In the genomic region with DNA sequence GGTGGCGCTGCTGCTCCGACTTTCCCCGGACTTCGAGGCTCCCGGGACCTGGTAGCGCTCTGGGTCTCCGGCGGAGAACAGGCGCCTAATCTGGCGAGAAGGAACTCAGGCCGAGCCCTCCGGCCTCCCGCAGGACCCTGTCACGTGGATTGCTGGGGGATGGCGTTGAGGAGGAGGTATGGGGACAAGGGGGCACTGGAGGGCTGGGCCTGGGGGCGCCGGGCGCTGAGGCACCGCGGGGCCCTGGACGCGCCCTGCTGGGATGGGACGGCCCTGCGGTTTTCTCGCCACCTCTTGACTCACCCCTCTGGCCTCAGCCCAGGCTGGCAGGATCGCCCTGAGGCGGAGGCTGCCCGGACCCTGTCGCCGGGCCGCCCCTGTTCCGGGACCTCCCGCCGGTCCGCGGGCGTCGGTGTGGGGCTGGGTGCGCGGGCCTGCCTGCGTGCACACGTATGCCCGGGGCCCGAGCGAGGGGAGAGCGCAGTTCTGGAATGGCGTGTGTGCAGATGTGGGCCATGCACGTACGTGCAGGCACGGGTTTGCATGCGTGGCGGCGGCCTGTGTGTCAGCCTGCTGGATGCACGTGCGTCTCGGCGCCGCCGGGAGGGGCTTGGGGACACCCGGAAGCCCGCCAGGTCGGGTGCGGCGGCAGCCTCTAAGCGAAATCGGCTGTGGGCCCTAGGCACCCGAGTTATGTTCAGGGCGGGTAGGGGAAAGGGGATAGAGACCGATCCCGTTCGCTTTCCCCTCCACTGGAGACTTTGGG, we compare ENCODE assay signal across 8 cellular contexts. TPM values are rescaled to one million over a fixed set of nuclear protein-coding genes. Genes with fewer than 3 reads are reported as not detected.
DNase-seq lines count a peak whose midpoint lies in the region; ATAC-seq and TF ChIP-seq lines count a peak whose summit lies in the region.

No MANE protein-coding gene starts in this region.

- H3K36me3 Mint-ChIP-seq in effector memory CD8-positive, alpha-beta T cell (ENCODE audit: insufficient read depth) = peaks cover 8% of the 10 kb centered on the region
- H3K36me3 Mint-ChIP-seq in mesothelial cell of epicardium = no peaks in the 10 kb centered on the region

- no peaks in the 10 kb centered on the region for H3K9me3 Mint-ChIP-seq in effector memory CD8-positive, alpha-beta T cell
- no peaks in the 10 kb centered on the region for H3K9me3 Mint-ChIP-seq in mesothelial cell of epicardium

- ATAC-seq in HG02642 (IDR thresholded peaks at IDR 0.05; ENCODE audit: poor library complexity, unreplicated experiment) = peak; percentile 37
- ATAC-seq in effector memory CD8-positive, alpha-beta T cell (replicated peaks) = peak; percentile 72

- DNase-seq in NCI-H1436 (lab: John Stamatoyannopoulos, UW) (peak; percentile 52), NCI-H1436 treated with DMSO at 0.1 percent for 48 hours (lab: John Stamatoyannopoulos, UW) (no peak), NCI-H510A treated with DMSO at 0.1 percent for 48 hours (lab: John Stamatoyannopoulos, UW) (peak; percentile 18), mesothelial cell of epicardium (ENCODE audit: low spot score in 2 of 2, unreplicated experiment in 2 of 2) (peak; percentile 51 to 70)
- DNase-seq in activated CD8-positive, alpha-beta memory T cell treated with anti-CD3 and anti-CD28 coated beads for 24 hours = peak; percentile 90
- peak; percentile 81 to 85 (median 84) for DNase-seq in effector memory CD8-positive, alpha-beta T cell
- peak; percentile 66 to 78 for DNase-seq in stimulated activated CD8-positive, alpha-beta memory T cell treated with anti-CD3 and anti-CD28 coated beads, Interleukin-4, amount 100 ng/mL, for 1 hour (ENCODE audit: low read depth in 2 of 2, low spot score in 1 of 2)

- peak; percentile 25 for TF ChIP-seq CTCF in mesothelial cell of epicardium (IDR thresholded peaks at IDR 0.05; ENCODE audit: unreplicated experiment)

- peak overlapping the region; percentile 88 to 90 for H3K27ac Mint-ChIP-seq in effector memory CD8-positive, alpha-beta T cell
- peak overlapping the region; percentile 87 for H3K27ac Mint-ChIP-seq in mesothelial cell of epicardium

- H3K27me3 Mint-ChIP-seq in effector memory CD8-positive, alpha-beta T cell = no peaks in the 10 kb centered on the region
- H3K27me3 Mint-ChIP-seq in mesothelial cell of epicardium (ENCODE audit: low read depth) = no peaks in the 10 kb centered on the region

- peaks cover 28 to 37% of the 10 kb centered on the region in 2 donors for H3K4me1 Mint-ChIP-seq in effector memory CD8-positive, alpha-beta T cell (ENCODE audit: low read depth in 2 of 2)
- peaks cover 49% of the 10 kb centered on the region for H3K4me1 Mint-ChIP-seq in mesothelial cell of epicardium

- H3K4me3 Mint-ChIP-seq in effector memory CD8-positive, alpha-beta T cell = peak overlapping the region; percentile 85 to 92
- peak overlapping the region; percentile 87 for H3K4me3 Mint-ChIP-seq in mesothelial cell of epicardium

RNA-seq across cellular contexts. Expression of a gene that starts 0.8 kb away (rescaled TPM):
- total RNA-seq in mesothelial cell of epicardium = 62.0 to 66.6 TPM (median 62.2 TPM) in 3 replicates

RNA-seq across cellular contexts. Expression of a gene that starts 55.7 kb away (rescaled TPM):
- 0.20 TPM in 1 of 3 replicates, not detected in the others for total RNA-seq in mesothelial cell of epicardium
